ENCODE assay signal across 7 cellular contexts in the genomic region with DNA sequence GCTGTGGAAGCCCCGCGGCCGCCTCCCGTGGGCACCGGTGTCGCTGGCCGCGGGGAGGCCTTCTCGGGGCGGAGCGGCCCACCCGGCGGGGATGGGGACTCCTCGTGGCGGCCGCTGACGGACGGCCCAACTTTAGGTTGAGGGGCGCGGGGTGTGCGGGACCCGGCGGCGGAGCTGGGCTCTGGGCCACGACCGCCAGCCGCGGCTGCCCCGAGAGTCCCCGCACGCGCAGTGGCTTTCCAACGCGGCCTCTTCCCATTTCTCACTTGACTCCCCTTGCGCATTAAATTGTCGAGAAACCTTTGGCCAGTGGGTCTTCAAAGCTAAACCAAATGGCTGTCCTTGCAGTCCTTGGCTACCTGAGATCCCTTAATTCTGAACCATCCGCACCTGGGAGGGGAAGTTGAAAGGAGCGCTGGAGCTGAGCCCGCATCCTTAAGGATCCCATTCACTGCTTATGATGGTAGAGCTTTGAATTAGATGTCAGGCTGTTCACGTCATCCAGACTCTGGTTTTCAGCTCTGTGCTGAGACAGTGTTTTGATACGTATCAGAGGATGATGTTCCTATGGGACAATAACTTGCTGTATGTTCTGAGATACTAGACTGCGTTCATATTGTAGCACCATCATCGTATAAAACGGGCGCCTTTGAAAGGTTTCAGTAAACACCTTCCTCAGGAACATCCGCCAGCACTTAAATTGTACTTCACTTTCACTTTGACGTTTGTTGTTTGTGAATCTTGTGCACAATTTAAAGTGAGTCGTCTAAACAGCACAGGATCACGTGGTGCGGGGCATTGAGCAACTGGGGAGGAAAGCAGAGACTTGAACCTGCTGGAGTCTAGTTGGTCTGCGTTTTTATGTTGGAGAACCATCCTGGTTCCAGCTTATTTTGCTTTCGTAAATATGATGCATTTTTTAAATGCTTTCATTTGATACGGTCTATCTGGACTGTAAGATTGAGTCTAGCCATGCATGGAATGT. TPM values are rescaled to one million over a fixed set of nuclear protein-coding genes. Genes with fewer than 3 reads are reported as not detected.
DNase-seq lines count a peak whose midpoint lies in the region; ATAC-seq and TF ChIP-seq lines count a peak whose summit lies in the region.

No MANE protein-coding gene starts in this region.

- peak overlapping the region; percentile 88 for H3K4me3 Mint-ChIP-seq in activated T-helper 17 cell treated with anti-CD3 and anti-CD28 coated beads, Interleukin-2, amount 50 U/mL, for 72 hours
- peak overlapping the region; percentile 91 for H3K4me3 Mint-ChIP-seq in natural killer cell
- peak overlapping the region; percentile 85 to 93 for H3K4me3 Mint-ChIP-seq in stimulated activated naive CD8-positive, alpha-beta T cell treated with anti-CD3 and anti-CD28 coated beads, Interleukin-15, amount 100 ng/mL, for 72 hours

- H3K4me2 ChIP-seq in OCI-LY3 (ENCODE audit: low read length) = peak overlapping the region; percentile 96

- peak overlapping the region; percentile 92 for H2AFZ ChIP-seq in OCI-LY3 (ENCODE audit: low read depth, low read length)

- peak overlapping the region; percentile 87 for H3K27ac Mint-ChIP-seq in activated T-helper 17 cell treated with anti-CD3 and anti-CD28 coated beads, Interleukin-2, amount 50 U/mL, for 72 hours
- H3K27ac Mint-ChIP-seq in natural killer cell = peak overlapping the region; percentile 93
- peak overlapping the region; percentile 91 to 92 for H3K27ac Mint-ChIP-seq in stimulated activated naive CD8-positive, alpha-beta T cell treated with anti-CD3 and anti-CD28 coated beads, Interleukin-15, amount 100 ng/mL, for 72 hours

- H3K4me1 ChIP-seq in OCI-LY3 (ENCODE audit: low read length) = peaks cover 4% of the 10 kb centered on the region; the same call in 1 of the 2 replicates

- H3K36me3 Mint-ChIP-seq in activated T-helper 17 cell treated with anti-CD3 and anti-CD28 coated beads, Interleukin-2, amount 50 U/mL, for 72 hours (ENCODE audit: low read depth) = peaks cover 8% of the 10 kb centered on the region
- no peaks in the 10 kb centered on the region for H3K36me3 Mint-ChIP-seq in natural killer cell

- no peaks in the 10 kb centered on the region for H3K27me3 Mint-ChIP-seq in activated T-helper 17 cell treated with anti-CD3 and anti-CD28 coated beads, Interleukin-2, amount 50 U/mL, for 72 hours
- peaks cover 0 to 9% of the 10 kb centered on the region in 2 donors for H3K27me3 Mint-ChIP-seq in natural killer cell (ENCODE audit: low read depth in 2 of 2)
- H3K27me3 Mint-ChIP-seq in stimulated activated naive CD8-positive, alpha-beta T cell treated with anti-CD3 and anti-CD28 coated beads, Interleukin-15, amount 100 ng/mL, for 72 hours = peaks cover 22% of the 10 kb centered on the region

- in situ Hi-C loops in GM13976 (cut with MboI; ENCODE audit: low sequenced_read_pairs, unreplicated experiment) = no loop called here

- intact Hi-C loops in natural killer cell (cut with micrococcal nuclease) = loop anchor here (1.0 to 10.0 kb wide), 4 partner anchors 101 to 364 kb away; a partner anchor contains a TSS

- H3K27me3 ChIP-seq in OCI-LY3 (ENCODE audit: low read depth, low read length) = peaks cover 8% of the 10 kb centered on the region; the same call in 1 of the 2 replicates

- ATAC-seq in HG02759 (IDR thresholded peaks at IDR 0.05; ENCODE audit: unreplicated experiment) (peak; percentile 40), natural killer cell (peak; percentile 51 to 64 (median 59))
- ATAC-seq in activated T-helper 17 cell treated with anti-CD3 and anti-CD28 coated beads, Interleukin-2, amount 50 U/mL, for 72 hours (replicated peaks) = peak; percentile 72
- ATAC-seq in stimulated activated naive CD8-positive, alpha-beta T cell treated with anti-CD3 and anti-CD28 coated beads, Interleukin-15, amount 100 ng/mL, for 72 hours = peak; percentile 68

- H3K79me2 ChIP-seq in OCI-LY3 (ENCODE audit: low read length) = peaks cover 4% of the 10 kb centered on the region

- H3K4me3 ChIP-seq in OCI-LY3 (ENCODE audit: low read length) (peak overlapping the region; percentile 98), fibroblast of mammary gland (ENCODE audit: control insufficient read depth, low read depth, low read length) (peak overlapping the region; percentile 78)

- H3K27ac ChIP-seq in OCI-LY3 (ENCODE audit: low read length) = no peak overlapping the region

- H4K20me1 ChIP-seq in OCI-LY3 (ENCODE audit: insufficient read depth, low read length) = no peaks in the 10 kb centered on the region

- H3K36me3 ChIP-seq in OCI-LY3 (replicated peaks; ENCODE audit: low read depth, low read length) = no peaks in the 10 kb centered on the region

- no peaks in the 10 kb centered on the region for H3K9me3 Mint-ChIP-seq in activated T-helper 17 cell treated with anti-CD3 and anti-CD28 coated beads, Interleukin-2, amount 50 U/mL, for 72 hours
- no peaks in the 10 kb centered on the region for H3K9me3 Mint-ChIP-seq in natural killer cell
- no peaks in the 10 kb centered on the region for H3K9me3 Mint-ChIP-seq in stimulated activated naive CD8-positive, alpha-beta T cell treated with anti-CD3 and anti-CD28 coated beads, Interleukin-15, amount 100 ng/mL, for 72 hours

- DNase-seq in GM13976 (ENCODE audit: low spot score) (peak; percentile 43), fibroblast of mammary gland (ENCODE audit: low read depth) (peak; percentile 82), natural killer cell (peak; percentile 65)
- DNase-seq in stimulated activated naive CD8-positive, alpha-beta T cell treated with anti-CD3 and anti-CD28 coated beads, Interleukin-15, amount 100 ng/mL, for 72 hours = peak; percentile 37 to 70

- H3K4me1 Mint-ChIP-seq in activated T-helper 17 cell treated with anti-CD3 and anti-CD28 coated beads, Interleukin-2, amount 50 U/mL, for 72 hours = peaks cover 22% of the 10 kb centered on the region
- peaks cover 45 to 59% of the 10 kb centered on the region in 2 donors for H3K4me1 Mint-ChIP-seq in natural killer cell
- peaks cover 59% of the 10 kb centered on the region for H3K4me1 Mint-ChIP-seq in stimulated activated naive CD8-positive, alpha-beta T cell treated with anti-CD3 and anti-CD28 coated beads, Interleukin-15, amount 100 ng/mL, for 72 hours

- no peaks in the 10 kb centered on the region for H3K9me3 ChIP-seq in OCI-LY3 (ENCODE audit: insufficient read depth, low read length)

- TF ChIP-seq CTCF in GM13976 (IDR thresholded peaks at IDR 0.05; ENCODE audit: borderline replicate concordance, control extremely low read depth, extremely low read depth, insufficient read depth, missing control alignments) (no peak), OCI-LY3 (IDR thresholded peaks at IDR 0.05; ENCODE audit: low read depth, low read length) (no peak), fibroblast of mammary gland (conservative IDR thresholded peaks at IDR 0.05; ENCODE audit: control insufficient read depth, insufficient read depth, low read depth, low read length) (no peak), natural killer cell (IDR thresholded peaks at IDR 0.05) (no peak)

- peak overlapping the region; percentile 76 for H3K9ac ChIP-seq in OCI-LY3 (ENCODE audit: low read length)

RNA-seq across cellular contexts. Expression of a gene that starts 0.9 kb away (rescaled TPM):
- 10 to 100 TPM; 23.3 to 24.5 TPM for total RNA-seq in activated T-helper 17 cell treated with anti-CD3 and anti-CD28 coated beads, Interleukin-2, amount 50 U/mL, for 72 hours
- total RNA-seq in natural killer cell = 10 to 100 TPM; 56.8 to 88.0 (median 72.6) TPM

RNA-seq across cellular contexts. Expression of a gene that starts 41.8 kb away (rescaled TPM):
- not detected for total RNA-seq in activated T-helper 17 cell treated with anti-CD3 and anti-CD28 coated beads, Interleukin-2, amount 50 U/mL, for 72 hours
- total RNA-seq in natural killer cell = not detected
